In the genomic region with DNA sequence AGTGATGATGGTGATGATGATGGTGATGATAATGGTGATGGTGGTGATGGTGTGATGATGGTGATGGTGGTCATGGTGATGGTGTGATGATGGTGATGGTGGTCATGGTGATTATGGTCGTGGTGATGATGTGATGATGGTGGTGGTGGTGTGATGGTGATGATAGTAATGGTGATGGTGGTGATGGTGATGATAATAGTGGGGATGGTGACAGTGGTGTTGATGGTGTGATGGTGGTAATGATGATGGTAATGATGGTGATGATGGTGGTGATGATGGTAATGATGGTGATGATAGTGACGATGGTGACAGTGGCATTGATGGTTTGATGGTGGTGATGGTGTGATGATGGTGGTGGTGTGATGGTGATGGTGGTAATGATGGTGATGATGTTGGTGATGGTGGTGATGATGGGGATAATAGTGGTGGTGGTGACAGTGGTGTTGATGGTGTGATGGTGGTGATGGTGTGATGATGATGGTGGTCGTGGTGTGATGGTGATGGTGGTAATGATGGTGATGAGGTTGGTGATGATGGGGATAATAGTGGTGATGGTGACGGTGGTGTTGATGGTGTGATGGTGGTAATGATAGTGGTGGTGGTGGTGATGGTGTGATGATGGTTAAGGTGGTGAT, we compare ENCODE assay signal across 1 cellular context.
TF ChIP-seq lines count a peak whose summit lies in the region.

No MANE protein-coding gene starts in this region.

TF ChIP-seq in IMR-90, 13 proteins besides CTCF, POLR2A, EP300 and RAD21:
- TF ChIP-seq SMC3 (IDR thresholded peaks at IDR 0.05; ENCODE audit: low read depth, low read length) (no peak), RFX5 (IDR thresholded peaks at IDR 0.05; ENCODE audit: low read depth, low read length) (no peak), MXI1 (IDR thresholded peaks at IDR 0.05; ENCODE audit: borderline replicate concordance, low read depth, low read length) (no peak), NFE2L2 (IDR thresholded peaks at IDR 0.05; ENCODE audit: low read depth, low read length) (no peak), BHLHE40 (IDR thresholded peaks at IDR 0.05; ENCODE audit: low read depth, low read length) (no peak), RCOR1 (IDR thresholded peaks at IDR 0.05; ENCODE audit: insufficient replicate concordance, low read length) (no peak), USF2 (IDR thresholded peaks at IDR 0.05; ENCODE audit: low read depth, low read length) (no peak), FOS (IDR thresholded peaks at IDR 0.05; ENCODE audit: low read depth, low read length) (no peak), MAFK (IDR thresholded peaks at IDR 0.05; ENCODE audit: low read depth, low read length) (no peak), CEBPB (IDR thresholded peaks at IDR 0.05; ENCODE audit: low read depth, low read length) (no peak), MAZ (IDR thresholded peaks at IDR 0.05; ENCODE audit: borderline replicate concordance, low read depth, low read length) (no peak), ELK1 (IDR thresholded peaks at IDR 0.05; ENCODE audit: borderline replicate concordance, low read depth, low read length) (no peak), CHD1 (IDR thresholded peaks at IDR 0.05; ENCODE audit: low read depth, low read length) (no peak)
